Comparison of ENCODE assay signal across 10 cellular contexts in genomic region chr10:659710-660141, GRCh38. TPM values are rescaled to one million over a fixed set of nuclear protein-coding genes. Genes with fewer than 3 reads are reported as not detected.
DNase-seq lines count a peak whose midpoint lies in the region; ATAC-seq and TF ChIP-seq lines count a peak whose summit lies in the region.
"Had no signal": no experiment of that assay in that cellular context is flagged by ENCODE, and none has a peak within 500 bp of the region (broad histone marks: within the 10 kb centered on the region; RNA-seq: fewer than 3 reads in every experiment).

No MANE protein-coding gene starts in this region.

- intact Hi-C loops in body of pancreas (cut with DNase I) = no loop called here

- no peak overlapping the region for H3K4me3 Mint-ChIP-seq in T-helper 17 cell

- H3K4me3 ChIP-seq in body of pancreas = no peak overlapping the region
- H3K4me3 ChIP-seq: HAP-1 had no signal

- peak overlapping the region in 3 of 4 donors; percentile 44 to 83 (median 81) for H3K27ac ChIP-seq in body of pancreas

- H3K36me3 ChIP-seq in body of pancreas (replicated peaks in 1 of 2; ENCODE audit: insufficient read depth in 1 of 2, low read depth in 2 of 2) = no peaks in the 10 kb centered on the region
- H3K36me3 ChIP-seq: HAP-1 had no signal

- no peak for ATAC-seq in body of pancreas
- ATAC-seq in T-helper 17 cell = no peak
- ATAC-seq: sciatic nerve had no signal

- peak; percentile 42 for DNase-seq in HCEC 1CT
- DNase-seq in body of pancreas = peak in 1 of 4 donors; percentile 2
- peak; percentile 65 for DNase-seq in kidney glomerular epithelial cell (lab: John Stamatoyannopoulos, UW)
- peak; percentile 84 for DNase-seq in stromal cell of bone marrow (ENCODE audit: low read depth)
- no peak for DNase-seq in activated naive CD4-positive, alpha-beta T cell treated with Interleukin-2 at 50 U/mL for 16 hours
- DNase-seq in COLO668 (lab: John Stamatoyannopoulos, UW; ENCODE audit: unreplicated experiment) = no peak
- DNase-seq in T-helper 17 cell = no peak
- no peak for DNase-seq in CD1c-positive myeloid dendritic cell (ENCODE audit: extremely low spot score)

- no peak for TF ChIP-seq CTCF in body of pancreas (IDR thresholded peaks at IDR 0.05)

- no peak overlapping the region for H3K27ac Mint-ChIP-seq in T-helper 17 cell

- WGBS in body of pancreas, 2 donors = 38 to 60% methylated on average over 8 of the region's 8 CpGs

- H3K9me3 ChIP-seq in body of pancreas = no peaks in the 10 kb centered on the region
- H3K9me3 ChIP-seq in T-helper 17 cell (ENCODE audit: control insufficient read depth, low read length, poor library complexity, severe bottlenecking) = no peaks in the 10 kb centered on the region
- H3K9me3 ChIP-seq: HAP-1 had no signal

- TF ChIP-seq POLR2A in body of pancreas (IDR thresholded peaks at IDR 0.05) = no peak

- H3K36me3 Mint-ChIP-seq in T-helper 17 cell (ENCODE audit: low read depth) = peaks cover 2% of the 10 kb centered on the region

- H3K4me1 ChIP-seq in body of pancreas = peaks cover 55% of the 10 kb centered on the region

- H3K4me1 Mint-ChIP-seq in T-helper 17 cell = peaks cover 12% of the 10 kb centered on the region

- no peaks in the 10 kb centered on the region for H3K27me3 ChIP-seq in body of pancreas

- H3K27me3 Mint-ChIP-seq in T-helper 17 cell = peaks cover 36% of the 10 kb centered on the region

RNA-seq across cellular contexts. Expression of gene DIP2C, which starts 29.7 kb away (rescaled TPM):
- 10 to 100 TPM in 1 of 2 donors, 1 to 10 TPM in 1; 9.6 to 11.9 TPM for total RNA-seq in body of pancreas
- 1 to 10 TPM; 4.1 to 6.0 TPM for total RNA-seq in T-helper 17 cell

Comparison
In these comparisons a context has a peak if more than half of its experiments do, and no peak if none do; other contexts are left out.
1. DNase-seq: peak in HCEC 1CT (single experiment), kidney glomerular epithelial cell (single experiment) and stromal cell of bone marrow (single experiment); none in activated naive CD4-positive, alpha-beta T cell treated with Interleukin-2 at 50 U/mL for 16 hours (single experiment), COLO668 (single experiment), T-helper 17 cell (0 of 3) and CD1c-positive myeloid dendritic cell (single experiment).